In genomic region chr10:5595591-5596590, GRCh38 we compare ENCODE assay signal across 10 cellular contexts.
DNase-seq lines count a peak whose midpoint lies in the region; ATAC-seq and TF ChIP-seq lines count a peak whose summit lies in the region.
"Had no signal": no experiment of that assay in that cellular context is flagged by ENCODE, and none has a peak within 500 bp of the region (broad histone marks: within the 10 kb centered on the region; RNA-seq: fewer than 3 reads in every experiment).

No MANE protein-coding gene starts in this region.

- no peaks in the 10 kb centered on the region for H3K27me3 ChIP-seq in BLaER1 treated with 17β-estradiol and CSF1 and Interleukin-3, amounts not matched to agents 10 nM and 100 nM
- H3K27me3 ChIP-seq in MG63 (no peaks in the 10 kb centered on the region), lung (ENCODE audit: control insufficient read depth, insufficient read depth) (no peaks in the 10 kb centered on the region)

- ATAC-seq in lung (ENCODE audit: insufficient read depth, low FRiP score) (peak; percentile 19), HG03095 (IDR thresholded peaks at IDR 0.05; ENCODE audit: unreplicated experiment) (no peak), GM21723 (IDR thresholded peaks at IDR 0.05; ENCODE audit: unreplicated experiment) (no peak), HG03025 (IDR thresholded peaks at IDR 0.05; ENCODE audit: low FRiP score, unreplicated experiment) (no peak)

- 62 to 68% methylated on average over 19 of the region's 19 CpGs for WGBS in lung, 2 donors

- no peaks in the 10 kb centered on the region for H3K36me3 ChIP-seq in BLaER1 treated with 17β-estradiol and CSF1 and Interleukin-3, amounts not matched to agents 10 nM and 100 nM
- H3K36me3 ChIP-seq in MG63 (no peaks in the 10 kb centered on the region), lung (ENCODE audit: control insufficient read depth in 2 of 2, insufficient read depth in 2 of 2, low read length in 2 of 2) (no peaks in the 10 kb centered on the region)
- H3K36me3 ChIP-seq: WERI-Rb-1 had no signal

- H3K9me3 ChIP-seq in BLaER1 treated with 17β-estradiol and CSF1 and Interleukin-3, amounts not matched to agents 10 nM and 100 nM (replicated peaks in 1 of 11): no peaks in the 10 kb centered on the region
- no peaks in the 10 kb centered on the region for H3K9me3 ChIP-seq in MG63
- no peaks in the 10 kb centered on the region for H3K9me3 ChIP-seq in lung (ENCODE audit: control insufficient read depth in 2 of 2, insufficient read depth in 1 of 2, low read length in 1 of 2)

- H4K20me1 ChIP-seq in BLaER1 treated with 17β-estradiol and CSF1 and Interleukin-3, amounts not matched to agents 10 nM and 100 nM: no peaks in the 10 kb centered on the region; a peak in 1 of 22 replicates

- no peak for TF ChIP-seq CTCF in cardiac fibroblast (IDR thresholded peaks at IDR 0.05; ENCODE audit: low read depth, low read length)
- no peak for TF ChIP-seq CTCF in lung (IDR thresholded peaks at IDR 0.05; ENCODE audit: control extremely low read depth, extremely low read depth)

- peaks cover 10 to 28% (median 23%) of the 10 kb centered on the region in 10 experiments for H3K4me1 ChIP-seq in BLaER1 treated with 17β-estradiol and CSF1 and Interleukin-3, amounts not matched to agents 10 nM and 100 nM
- peaks cover 0 to 3% of the 10 kb centered on the region in 2 donors for H3K4me1 ChIP-seq in lung (ENCODE audit: control insufficient read depth in 2 of 2, insufficient read depth in 2 of 2, low read length in 2 of 2)

- peak overlapping the region in 1 of 11 experiments; percentile 8; a peak in 1 of 22 replicates for H3K9ac ChIP-seq in BLaER1 treated with 17β-estradiol and CSF1 and Interleukin-3, amounts not matched to agents 10 nM and 100 nM

- DNase-seq in MG63 (peak; percentile 62), cardiac fibroblast (ENCODE audit: low read depth in 2 of 2) (peak; percentile 68 to 94), lung (ENCODE audit: low spot score) (no peak), AML-193 (lab: John Stamatoyannopoulos, UW) (no peak)
- DNase-seq: NCI-H446, WERI-Rb-1 had no signal

- peak overlapping the region; percentile 40 to 83 (median 70); a peak in 21 of 22 replicates for H3K4me2 ChIP-seq in BLaER1 treated with 17β-estradiol and CSF1 and Interleukin-3, amounts not matched to agents 10 nM and 100 nM

- H3K27ac ChIP-seq in BLaER1 treated with 17β-estradiol and CSF1 and Interleukin-3, amounts not matched to agents 10 nM and 100 nM: no peak overlapping the region
- H3K27ac ChIP-seq in lung (ENCODE audit: low read depth in 1 of 2, low read length in 1 of 2): peak overlapping the region in 1 of 2 donors; percentile 8
- H3K27ac ChIP-seq: WERI-Rb-1 had no signal

- no peak overlapping the region for H3K4me3 ChIP-seq in BLaER1 treated with 17β-estradiol and CSF1 and Interleukin-3, amounts not matched to agents 10 nM and 100 nM
- H3K4me3 ChIP-seq in MG63: no peak overlapping the region
- H3K4me3 ChIP-seq in cardiac fibroblast (replicated peaks in 1 of 2; ENCODE audit: low read depth in 2 of 2, low read length in 2 of 2): peak overlapping the region in 1 of 2 donors; percentile 28
- no peak overlapping the region for H3K4me3 ChIP-seq in lung

Comparison
In these comparisons a context has a peak if more than half of its experiments do, and no peak if none do; other contexts are left out.
1. DNase-seq: peak in MG63 (single experiment) and cardiac fibroblast (2 of 2); none in lung (single experiment) and AML-193 (0 of 2).